Comparison of ENCODE assay signal across 8 cellular contexts in the genomic region with DNA sequence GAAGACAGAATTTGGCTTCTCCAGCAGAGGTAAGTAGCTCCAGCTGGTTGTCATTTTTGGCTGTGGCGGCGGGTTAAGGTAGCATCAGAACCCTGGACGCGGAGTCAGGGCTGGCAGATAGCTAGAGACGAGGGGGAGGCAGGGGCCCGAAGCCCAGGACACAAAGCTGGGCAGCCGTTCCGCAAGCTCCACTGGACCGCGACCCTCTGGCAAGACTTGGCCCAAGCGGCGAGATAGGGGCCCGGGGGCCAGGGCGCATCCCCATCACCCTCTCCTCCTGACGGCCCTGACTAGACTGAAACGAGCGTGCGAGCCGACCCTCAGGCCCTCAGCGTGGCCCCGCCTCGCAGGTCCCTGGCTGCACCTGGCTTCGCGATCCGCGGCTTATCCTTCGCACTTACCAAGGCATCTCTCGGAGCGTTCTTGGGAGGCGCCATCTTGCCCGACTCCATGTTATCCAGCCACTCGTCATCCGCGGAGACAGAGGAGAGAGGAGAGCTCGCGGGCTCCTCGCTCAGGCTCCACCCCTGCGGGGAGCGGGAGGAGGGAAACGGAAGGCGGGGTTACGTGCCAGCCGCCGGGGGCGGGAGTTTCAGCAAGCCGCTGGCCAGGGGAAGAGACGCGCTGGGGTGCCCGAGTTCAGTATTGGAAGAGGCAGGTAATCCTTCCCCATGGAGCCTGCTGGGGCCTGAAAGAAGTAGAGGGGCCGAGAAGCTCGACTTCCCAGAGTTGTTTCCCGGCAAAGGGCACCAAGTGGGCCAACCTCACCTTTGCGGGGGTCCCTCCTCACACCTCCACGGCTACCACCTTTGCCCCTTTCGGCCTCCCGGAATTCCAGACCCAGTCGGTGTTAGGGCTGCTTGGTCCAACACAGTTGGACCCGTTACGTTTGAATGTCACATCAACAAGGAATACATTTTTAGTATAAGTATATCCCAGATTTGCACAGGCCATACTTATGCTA. TPM values are rescaled to one million over a fixed set of nuclear protein-coding genes. Genes with fewer than 3 reads are reported as not detected.
DNase-seq lines count a peak whose midpoint lies in the region; ATAC-seq and TF ChIP-seq lines count a peak whose summit lies in the region.

A gene with protein sequence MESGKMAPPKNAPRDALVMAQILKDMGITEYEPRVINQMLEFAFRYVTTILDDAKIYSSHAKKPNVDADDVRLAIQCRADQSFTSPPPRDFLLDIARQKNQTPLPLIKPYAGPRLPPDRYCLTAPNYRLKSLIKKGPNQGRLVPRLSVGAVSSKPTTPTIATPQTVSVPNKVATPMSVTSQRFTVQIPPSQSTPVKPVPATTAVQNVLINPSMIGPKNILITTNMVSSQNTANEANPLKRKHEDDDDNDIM (minus strand): TSS at position 491 of the 964 bp plus-strand sequence. CDS start 39 bp downstream, at position 452.

- H3K23ac ChIP-seq in IMR-90 (ENCODE audit: low read depth, low read length), result peak within 1 kb of the TSS; percentile 68

- H2BK15ac ChIP-seq in IMR-90 (ENCODE audit: low read depth, low read length), result no peak within 1 kb of the TSS

- H2BK120ac ChIP-seq in IMR-90 (ENCODE audit: low read depth, low read length), result peak within 1 kb of the TSS; percentile 32; the same call in 1 of the 2 replicates

- peak within 1 kb of the TSS; percentile 95 for H3K27ac Mint-ChIP-seq in activated T-cell treated with anti-CD3 and anti-CD28 coated beads, Interleukin-2, amount 50 U/mL, for 24 hours

- H3K79me2 ChIP-seq in PC-9 (ENCODE audit: low read depth), result no peaks in the 10 kb centered on the region

- H3K4me2 ChIP-seq in IMR-90 (ENCODE audit: low read depth, low read length) (peak within 1 kb of the TSS; percentile 62), PC-9 (peak within 1 kb of the TSS; percentile 91)

- TF ChIP-seq CTCF in IMR-90 (conservative IDR thresholded peaks at IDR 0.05; ENCODE audit: low read depth, low read length) (no peak), PC-9 (conservative IDR thresholded peaks at IDR 0.05) (no peak)

- peaks cover 17% of the 10 kb centered on the region for H3K36me3 Mint-ChIP-seq in activated T-cell treated with anti-CD3 and anti-CD28 coated beads, Interleukin-2, amount 50 U/mL, for 24 hours (ENCODE audit: low read depth)

- TF ChIP-seq POLR2A in IMR-90 (IDR thresholded peaks at IDR 0.05; ENCODE audit: low read depth, low read length), result no peak; the same call in 1 of the 2 replicates

- H3K79me1 ChIP-seq in IMR-90 (ENCODE audit: low read depth in 1 of 2, low read length in 2 of 2), result no peaks in the 10 kb centered on the region; a peak in 1 of 4 replicates

- H3K9me1 ChIP-seq in IMR-90 (ENCODE audit: insufficient read depth, low read length), result no peaks in the 10 kb centered on the region

- peak within 1 kb of the TSS; percentile 33; the same call in 1 of the 2 replicates for H3K4ac ChIP-seq in IMR-90 (ENCODE audit: low read depth, low read length)

- 30% methylated on average over 21 of the region's 59 CpGs; no CpG with 5 or more reads in 1 of the 2 experiments for WGBS in IMR-90 (ENCODE audit: extremely low coverage in 2 of 2, insufficient read length in 1 of 2), 2 experiments
- WGBS in esophagus, 2 donors, result 3 to 22% methylated on average over 59 of the region's 59 CpGs

- no peak within 1 kb of the TSS for H2BK20ac ChIP-seq in IMR-90 (ENCODE audit: low read depth, low read length)

- peak within 1 kb of the TSS; percentile 29 to 70; a peak in 3 of 4 replicates for H4K8ac ChIP-seq in IMR-90 (ENCODE audit: low read depth in 2 of 2, low read length in 2 of 2)

- no TSS peak for BruUV-seq in IMR-90 (replicated peaks; lab: Mats Ljungman, UMichigan)
- TSS peak; percentile 71 for BruUV-seq in PC-9 (replicated peaks; lab: Mats Ljungman, UMichigan)

- DNase-seq in DMS 273 treated with DMSO at 0.1 percent for 48 hours (lab: John Stamatoyannopoulos, UW) (peak; percentile 32), IMR-90 (peak; percentile 71), PC-9 (peak; percentile 69 to 83)
- DNase-seq in activated T-cell treated with anti-CD3 and anti-CD28 coated beads, Interleukin-2, amount 50 U/mL, for 24 hours, result peak; percentile 87
- peak; percentile 64 to 73 for DNase-seq in stimulated activated CD8-positive, alpha-beta memory T cell treated with anti-CD3 and anti-CD28 coated beads, Interleukin-7, amount 100 ng/mL, for 4 hours (ENCODE audit: low read depth in 2 of 2)

- dilution Hi-C loops in IMR-90 (cut with HindIII; ENCODE audit: low sequenced_read_pairs, unreplicated experiment), result no loop called here

- H3K36me3 ChIP-seq in IMR-90 (ENCODE audit: control insufficient read depth, insufficient read depth, low read length), result no peaks in the 10 kb centered on the region
- no peaks in the 10 kb centered on the region for H3K36me3 ChIP-seq in PC-9 (ENCODE audit: low read depth)
- H3K36me3 ChIP-seq in esophagus (ENCODE audit: control insufficient read depth in 2 of 2, insufficient read depth in 2 of 2, low read length in 1 of 2), result no peaks in the 10 kb centered on the region
- no peaks in the 10 kb centered on the region for H3K36me3 ChIP-seq in muscle layer of duodenum (ENCODE audit: control insufficient read depth in 1 of 2, insufficient read depth in 2 of 2, low read length in 2 of 2)

- peak within 1 kb of the TSS; percentile 90 for H3K4me3 Mint-ChIP-seq in activated T-cell treated with anti-CD3 and anti-CD28 coated beads, Interleukin-2, amount 50 U/mL, for 24 hours

- POLR2A ChIA-PET in IMR-90 (lab: Charles Lee; ENCODE audit: unreplicated experiment) (interaction anchor here (0.5 to 0.6 kb wide), 2 partner anchors 262 to 439 kb away, joined by 3 to 14 read pairs; no protein-coding TSS in a partner anchor), PC-9 (lab: Charles Lee; ENCODE audit: unreplicated experiment) (interaction anchor here (0.6 kb wide), 3 partner anchors 43 to 240 kb away, joined by 3 to 7 read pairs (median 4); a partner anchor contains a TSS)

- H4K5ac ChIP-seq in IMR-90 (ENCODE audit: low read depth, low read length), result peak within 1 kb of the TSS; percentile 55; the same call in 1 of the 2 replicates

- peak within 1 kb of the TSS; percentile 48 for H4K91ac ChIP-seq in IMR-90 (ENCODE audit: insufficient read depth, low read depth, low read length)

- no peak within 1 kb of the TSS; the same call in 1 of the 2 replicates for H3K18ac ChIP-seq in IMR-90 (ENCODE audit: low read depth, low read length)

- H3K9me3 Mint-ChIP-seq in activated T-cell treated with anti-CD3 and anti-CD28 coated beads, Interleukin-2, amount 50 U/mL, for 24 hours, result no peaks in the 10 kb centered on the region

- H3K14ac ChIP-seq in IMR-90 (replicated peaks; ENCODE audit: low read depth, low read length), result peak within 1 kb of the TSS; percentile 57

- no peaks in the 10 kb centered on the region for H4K20me1 ChIP-seq in IMR-90 (ENCODE audit: insufficient read depth, low read length)
- H4K20me1 ChIP-seq in PC-9 (ENCODE audit: insufficient read depth), result no peaks in the 10 kb centered on the region

- no peaks in the 10 kb centered on the region for H3K9me3 ChIP-seq in IMR-90 (ENCODE audit: control insufficient read depth, insufficient read depth, low read length)
- H3K9me3 ChIP-seq in PC-9 (ENCODE audit: insufficient read depth, low read depth), result no peaks in the 10 kb centered on the region
- H3K9me3 ChIP-seq in esophagus (ENCODE audit: control insufficient read depth in 2 of 2, insufficient read depth in 1 of 2, low read depth in 1 of 2, low read length in 1 of 2), result no peaks in the 10 kb centered on the region
- no peaks in the 10 kb centered on the region for H3K9me3 ChIP-seq in muscle layer of duodenum (ENCODE audit: control insufficient read depth in 1 of 2, low read length in 2 of 2)

- no peak within 1 kb of the TSS for H2AK5ac ChIP-seq in IMR-90 (ENCODE audit: low read depth, low read length)

- H3K56ac ChIP-seq in IMR-90 (ENCODE audit: extremely low read depth, insufficient read depth, low read length), result 0 out of 2 replicates have a peak within 1 kb of the TSS, but pooled peaks have one; percentile 43

- H2BK5ac ChIP-seq in IMR-90 (ENCODE audit: low read depth, low read length, poor library complexity, severe bottlenecking), result peak within 1 kb of the TSS; percentile 50

- peak within 1 kb of the TSS; percentile 96 for H2AFZ ChIP-seq in IMR-90 (replicated peaks; ENCODE audit: low read length, poor library complexity)
- peak within 1 kb of the TSS; percentile 94 for H2AFZ ChIP-seq in PC-9

- H3K4me3 ChIP-seq in IMR-90 (ENCODE audit: insufficient read depth, low read depth, low read length), result peak within 1 kb of the TSS; percentile 69
- peak within 1 kb of the TSS; percentile 71 for H3K4me3 ChIP-seq in PC-9
- peak within 1 kb of the TSS; percentile 80 to 84 for H3K4me3 ChIP-seq in esophagus (ENCODE audit: low read depth in 1 of 2, low read length in 2 of 2)
- peak within 1 kb of the TSS; percentile 65 to 75 for H3K4me3 ChIP-seq in muscle layer of duodenum (ENCODE audit: low read depth in 1 of 2, low read length in 2 of 2)

- in situ Hi-C loops in IMR-90 (cut with MboI; ENCODE audit: low sequenced_read_pairs), result no loop called here

- intact Hi-C loops in IMR-90 (cut with micrococcal nuclease) (no loop called here), PC-9 (cut with micrococcal nuclease; ENCODE audit: unreplicated experiment) (no loop called here)

- peaks cover 7% of the 10 kb centered on the region for H3K27me3 Mint-ChIP-seq in activated T-cell treated with anti-CD3 and anti-CD28 coated beads, Interleukin-2, amount 50 U/mL, for 24 hours

- no peaks in the 10 kb centered on the region for H3K9me2 ChIP-seq in PC-9 (ENCODE audit: insufficient read depth)

- no peak for TF ChIP-seq RAD21 in IMR-90 (IDR thresholded peaks at IDR 0.05; ENCODE audit: low read length)

- H3K4me1 ChIP-seq in IMR-90 (ENCODE audit: control insufficient read depth, insufficient read depth, low read length) (no peaks in the 10 kb centered on the region), PC-9 (replicated peaks; ENCODE audit: insufficient read depth) (no peaks in the 10 kb centered on the region), esophagus (ENCODE audit: control insufficient read depth in 2 of 2, insufficient read depth in 2 of 2, low read length in 1 of 2) (no peaks in the 10 kb centered on the region), muscle layer of duodenum (ENCODE audit: control insufficient read depth in 1 of 2, insufficient read depth in 2 of 2, low read length in 2 of 2) (no peaks in the 10 kb centered on the region)

- no peaks in the 10 kb centered on the region for H3K27me3 ChIP-seq in IMR-90 (ENCODE audit: control insufficient read depth, insufficient read depth, low read length)
- no peaks in the 10 kb centered on the region for H3K27me3 ChIP-seq in PC-9 (ENCODE audit: insufficient read depth, low read depth)
- no peaks in the 10 kb centered on the region for H3K27me3 ChIP-seq in esophagus (ENCODE audit: control insufficient read depth in 1 of 2, insufficient read depth in 2 of 2, low read length in 2 of 2)
- no peaks in the 10 kb centered on the region for H3K27me3 ChIP-seq in muscle layer of duodenum (ENCODE audit: low read depth, low read length)

- peak within 1 kb of the TSS; percentile 84 for H2AK9ac ChIP-seq in IMR-90 (replicated peaks; ENCODE audit: low read depth, low read length, poor library complexity)

- peak within 1 kb of the TSS; percentile 77 for H3K9ac ChIP-seq in IMR-90 (ENCODE audit: low read depth, low read length)

- H3K27ac ChIP-seq in IMR-90 (ENCODE audit: insufficient read depth, low read length), result peak within 1 kb of the TSS; percentile 84
- H3K27ac ChIP-seq in PC-9, result no peak within 1 kb of the TSS
- H3K27ac ChIP-seq in esophagus (ENCODE audit: low read depth in 2 of 2, low read length in 1 of 2), result peak within 1 kb of the TSS; percentile 62 to 84
- peak within 1 kb of the TSS; percentile 45 for H3K27ac ChIP-seq in muscle layer of duodenum (ENCODE audit: low read length)

- CTCF ChIA-PET in IMR-90 (lab: Yijun Ruan, JAX) (no interaction called here), PC-9 (lab: Charles Lee) (interaction anchor here (1.0 kb wide), 1 partner anchor 240 kb away, joined by 3 read pairs; a partner anchor contains a TSS)

- ATAC-seq in GM21528 (IDR thresholded peaks at IDR 0.05; ENCODE audit: low FRiP score, unreplicated experiment) (peak; percentile 93), IMR-90 (ENCODE audit: low read depth) (peak; percentile 100)

- H3K4me1 Mint-ChIP-seq in activated T-cell treated with anti-CD3 and anti-CD28 coated beads, Interleukin-2, amount 50 U/mL, for 24 hours (ENCODE audit: low read depth), result peaks cover 8% of the 10 kb centered on the region

- H3F3A ChIP-seq in PC-9 (ENCODE audit: insufficient read depth, low read depth), result no peaks in the 10 kb centered on the region

RNA-seq across cellular contexts. Expression of the gene that starts here (rescaled TPM):
- 21.5 and 35.3 TPM in 2 replicates for total RNA-seq in IMR-90 (2012; rRNA removed)
- 11.9 and 12.4 TPM in 2 replicates for polyA plus RNA-seq in IMR-90 (2012; rRNA removed)
- 1.6 and 4.6 TPM in 2 replicates for polyA plus RNA-seq in IMR-90 (2012; cell fraction: cytosol; rRNA removed)
- 0.40 and 3.4 TPM in 2 replicates for polyA plus RNA-seq in IMR-90 (2012; cell fraction: nucleus; rRNA removed; ENCODE audit: low replicate concordance)
- 8.8 and 11.4 TPM in 2 replicates for total RNA-seq in PC-9 (2021)
- 10 to 100 TPM; 10.6 to 10.9 TPM for polyA plus RNA-seq in esophagus

Comparison
In these comparisons a context has a peak if more than half of its experiments do, and no peak if none do; other contexts are left out.
1. DNase-seq: peak in every context shown above with its lines; median percentile 87 in activated T-cell treated with anti-CD3 and anti-CD28 coated beads, Interleukin-2, amount 50 U/mL, for 24 hours; 76 in PC-9; 71 in IMR-90; 68 in stimulated activated CD8-positive, alpha-beta memory T cell treated with anti-CD3 and anti-CD28 coated beads, Interleukin-7, amount 100 ng/mL, for 4 hours; 32 in DMS 273 treated with DMSO at 0.1 percent for 48 hours.